ENCODE assay signal across 20 cellular contexts in genomic region chr5:106610041-106610440, GRCh38.
"Had no signal": no experiment of that assay in that cellular context is flagged by ENCODE, and none has a peak within 500 bp of the region (broad histone marks: within the 10 kb centered on the region; RNA-seq: fewer than 3 reads in every experiment).

No MANE protein-coding gene starts in this region.

- H3K36me3 ChIP-seq: heart right ventricle, neutrophil, stomach, suprapubic skin, tibial nerve had no signal

- H3K4me3 ChIP-seq: coronary artery, heart right ventricle, smooth muscle cell, stomach, suprapubic skin, tibial nerve had no signal

- H3K4me2 ChIP-seq: smooth muscle cell had no signal

- H3K36me3 Mint-ChIP-seq: activated CD4-positive, alpha-beta memory T cell treated with anti-CD3 and anti-CD28 coated beads for 36 hours; activated naive CD4-positive, alpha-beta T cell treated with anti-CD3 and anti-CD28 coated beads, Interleukin-2, amount 10 ng/mL, durations not matched to agents 7 days and 5 days; natural killer cell treated with Interleukin-12 subunit alpha and Interleukin-12 subunit beta and Interleukin-15 and Interleukin-18, amount 100 ng/mL, for 72 hours; stimulated activated memory B cell treated with anti-CD40 and anti-IgM and Interleukin-4, amounts not matched to agents 10 μg/mL and 1 μg/mL and 100 μg/mL, for 72 hours had no signal

- H3K9ac ChIP-seq: parathyroid adenoma had no signal

- H3K9me3 ChIP-seq: heart right ventricle, neutrophil, stomach, suprapubic skin, tibial nerve had no signal

- H3K27ac ChIP-seq: coronary artery, heart right ventricle, neutrophil, parathyroid adenoma, stomach, suprapubic skin, tibial nerve had no signal

- H3K27me3 ChIP-seq: heart right ventricle, neutrophil, stomach, suprapubic skin, tibial nerve had no signal

- H3K4me1 ChIP-seq: heart right ventricle, parathyroid adenoma, stomach, suprapubic skin, tibial nerve had no signal

- ATAC-seq: heart right ventricle; natural killer cell treated with Interleukin-12 subunit alpha and Interleukin-12 subunit beta and Interleukin-15 and Interleukin-18, amount 100 ng/mL, for 72 hours; sciatic nerve; stimulated activated memory B cell treated with anti-CD40 and anti-IgM and Interleukin-4, amounts not matched to agents 10 μg/mL and 1 μg/mL and 100 μg/mL, for 72 hours had no signal

- H3K9me3 Mint-ChIP-seq: activated naive CD4-positive, alpha-beta T cell treated with anti-CD3 and anti-CD28 coated beads, Interleukin-2, amount 10 ng/mL, durations not matched to agents 7 days and 5 days; endodermal cell; stimulated activated memory B cell treated with anti-CD40 and anti-IgM and Interleukin-4, amounts not matched to agents 10 μg/mL and 1 μg/mL and 100 μg/mL, for 72 hours had no signal

- H3K4me3 Mint-ChIP-seq: activated CD4-positive, alpha-beta memory T cell treated with anti-CD3 and anti-CD28 coated beads for 36 hours; activated naive CD4-positive, alpha-beta T cell treated with anti-CD3 and anti-CD28 coated beads, Interleukin-2, amount 10 ng/mL, durations not matched to agents 7 days and 5 days; endodermal cell; natural killer cell treated with Interleukin-12 subunit alpha and Interleukin-12 subunit beta and Interleukin-15 and Interleukin-18, amount 100 ng/mL, for 72 hours; stimulated activated memory B cell treated with anti-CD40 and anti-IgM and Interleukin-4, amounts not matched to agents 10 μg/mL and 1 μg/mL and 100 μg/mL, for 72 hours had no signal

- H2AFZ ChIP-seq: parathyroid adenoma had no signal

- H3K27ac Mint-ChIP-seq: activated CD4-positive, alpha-beta memory T cell treated with anti-CD3 and anti-CD28 coated beads for 36 hours; activated naive CD4-positive, alpha-beta T cell treated with anti-CD3 and anti-CD28 coated beads, Interleukin-2, amount 10 ng/mL, durations not matched to agents 7 days and 5 days; endodermal cell; natural killer cell treated with Interleukin-12 subunit alpha and Interleukin-12 subunit beta and Interleukin-15 and Interleukin-18, amount 100 ng/mL, for 72 hours; stimulated activated memory B cell treated with anti-CD40 and anti-IgM and Interleukin-4, amounts not matched to agents 10 μg/mL and 1 μg/mL and 100 μg/mL, for 72 hours had no signal

- H3K27me3 Mint-ChIP-seq: activated CD4-positive, alpha-beta memory T cell treated with anti-CD3 and anti-CD28 coated beads for 36 hours; activated naive CD4-positive, alpha-beta T cell treated with anti-CD3 and anti-CD28 coated beads, Interleukin-2, amount 10 ng/mL, durations not matched to agents 7 days and 5 days; natural killer cell treated with Interleukin-12 subunit alpha and Interleukin-12 subunit beta and Interleukin-15 and Interleukin-18, amount 100 ng/mL, for 72 hours; stimulated activated memory B cell treated with anti-CD40 and anti-IgM and Interleukin-4, amounts not matched to agents 10 μg/mL and 1 μg/mL and 100 μg/mL, for 72 hours had no signal

- H3K79me2 ChIP-seq: parathyroid adenoma had no signal

- DNase-seq: activated CD4-positive, alpha-beta memory T cell treated with anti-CD3 and anti-CD28 coated beads for 36 hours; activated CD4-positive, alpha-beta T cell treated with anti-CD3 and anti-CD28 coated beads for 48 hours; activated naive CD4-positive, alpha-beta T cell treated with anti-CD3 and anti-CD28 coated beads, Interleukin-2, amount 10 ng/mL, durations not matched to agents 7 days and 5 days; activated T-cell treated with anti-CD3 and anti-CD28 coated beads, Interleukin-2, amount 50 U/mL, for 48 hours; amygdala; cerebellar nuclear complex; endodermal cell; heart right ventricle; midbrain; stimulated activated CD4-positive, alpha-beta T cell treated with anti-CD3 and anti-CD28 coated beads, Interleukin-15, amount 100 ng/mL, for 24 hours; stomach had no signal

- H3K4me1 Mint-ChIP-seq: activated naive CD4-positive, alpha-beta T cell treated with anti-CD3 and anti-CD28 coated beads, Interleukin-2, amount 10 ng/mL, durations not matched to agents 7 days and 5 days; endodermal cell; stimulated activated memory B cell treated with anti-CD40 and anti-IgM and Interleukin-4, amounts not matched to agents 10 μg/mL and 1 μg/mL and 100 μg/mL, for 72 hours had no signal
